ENCODE assay signal across 9 cellular contexts in genomic region chr3:36957862-36958686, GRCh38. TPM values are rescaled to one million over a fixed set of nuclear protein-coding genes. Genes with fewer than 3 reads are reported as not detected.
DNase-seq lines count a peak whose midpoint lies in the region; ATAC-seq and TF ChIP-seq lines count a peak whose summit lies in the region.
"Had no signal": no experiment of that assay in that cellular context is flagged by ENCODE, and none has a peak within 500 bp of the region (broad histone marks: within the 10 kb centered on the region; RNA-seq: fewer than 3 reads in every experiment).

No MANE protein-coding gene starts in this region.

- H3K9me3 ChIP-seq in sigmoid colon, result no peaks in the 10 kb centered on the region
- H3K9me3 ChIP-seq: pancreas had no signal

- WGBS in sigmoid colon, 2 donors, result 17 to 61% methylated on average over 3 of the region's 3 CpGs

- intact Hi-C loops in sigmoid colon (cut with DNase I), result loop anchor here (2.0 to 5.0 kb wide), 2 partner anchors 51 to 229 kb away; no protein-coding TSS in a partner anchor

- H3K9me3 Mint-ChIP-seq in HFFc6, result no peaks in the 10 kb centered on the region
- no peaks in the 10 kb centered on the region for H3K9me3 Mint-ChIP-seq in activated naive CD4-positive, alpha-beta T cell treated with anti-CD3 and anti-CD28 coated beads, Interleukin-2, amount 50 U/mL, for 72 hours

- peak; percentile 43 for DNase-seq in AG08396 (ENCODE audit: low spot score)
- peak; percentile 41 for DNase-seq in HFFc6
- DNase-seq in activated naive CD4-positive, alpha-beta T cell treated with anti-CD3 and anti-CD28 coated beads, Interleukin-2, amount 50 U/mL, for 72 hours (ENCODE audit: low spot score in 2 of 2), result no peak
- DNase-seq in left lobe of liver (ENCODE audit: low spot score), result no peak
- no peak for DNase-seq in sigmoid colon
- DNase-seq in NCI-H146 treated with DMSO at 0.1 percent for 48 hours (lab: John Stamatoyannopoulos, UW; ENCODE audit: unreplicated experiment), result no peak

- no peak for TF ChIP-seq EP300 in sigmoid colon (IDR thresholded peaks at IDR 0.05)

- no peaks in the 10 kb centered on the region for H3K36me3 ChIP-seq in sigmoid colon
- H3K36me3 ChIP-seq: pancreas had no signal

- no peak for TF ChIP-seq POLR2A in sigmoid colon (IDR thresholded peaks at IDR 0.05)

- H3K4me1 ChIP-seq in sigmoid colon, result peaks cover 0 to 11% (median 4%) of the 10 kb centered on the region in 4 donors
- H3K4me1 ChIP-seq: pancreas had no signal

- no peak overlapping the region for H3K4me3 ChIP-seq in sigmoid colon
- H3K4me3 ChIP-seq: pancreas had no signal

- no peak overlapping the region for H3K4me3 Mint-ChIP-seq in HFFc6

- no peaks in the 10 kb centered on the region for H3K27me3 ChIP-seq in sigmoid colon
- H3K27me3 ChIP-seq: pancreas had no signal

- no peaks in the 10 kb centered on the region for H3K36me3 Mint-ChIP-seq in HFFc6 (ENCODE audit: low read depth)
- no peaks in the 10 kb centered on the region for H3K36me3 Mint-ChIP-seq in activated naive CD4-positive, alpha-beta T cell treated with anti-CD3 and anti-CD28 coated beads, Interleukin-2, amount 50 U/mL, for 72 hours

- peak overlapping the region; percentile 2; the same call in 1 of the 2 replicates for H3K27ac Mint-ChIP-seq in HFFc6
- H3K27ac Mint-ChIP-seq in activated naive CD4-positive, alpha-beta T cell treated with anti-CD3 and anti-CD28 coated beads, Interleukin-2, amount 50 U/mL, for 72 hours, result peak overlapping the region in 1 of 2 donors; percentile 58

- TF ChIP-seq CTCF in HFFc6 (IDR thresholded peaks at IDR 0.05) (no peak), sigmoid colon (IDR thresholded peaks at IDR 0.05) (no peak)

- H3K4me1 Mint-ChIP-seq in HFFc6 (ENCODE audit: low read depth), result peaks cover 22% of the 10 kb centered on the region

- ATAC-seq in activated naive CD4-positive, alpha-beta T cell treated with anti-CD3 and anti-CD28 coated beads, Interleukin-2, amount 50 U/mL, for 72 hours, result peak; percentile 32 to 75
- ATAC-seq in left lobe of liver, result peak; percentile 54
- no peak for ATAC-seq in GM19023 (IDR thresholded peaks at IDR 0.05; ENCODE audit: unreplicated experiment)
- ATAC-seq in GM19035 (IDR thresholded peaks at IDR 0.05; ENCODE audit: unreplicated experiment), result no peak

- H3K27ac ChIP-seq in sigmoid colon, result no peak overlapping the region
- H3K27ac ChIP-seq: pancreas had no signal

- peaks cover 13% of the 10 kb centered on the region for H3K27me3 Mint-ChIP-seq in HFFc6 (ENCODE audit: insufficient read depth)

RNA-seq across cellular contexts. Expression of gene TRANK1, which starts 13.2 kb away (rescaled TPM):
- 1 to 10 TPM in 5 of 6 experiments, under 1 TPM in 1; 1.00 to 3.0 (median 1.4) TPM for total RNA-seq in HFFc6 (2021; fragmentation: NEBNext Ultra II Directional; extraction: Animal tissue kit (Norgen Biotek cat#: 25700))
- total RNA-seq in activated naive CD4-positive, alpha-beta T cell treated with anti-CD3 and anti-CD28 coated beads, Interleukin-2, amount 50 U/mL, for 72 hours, result 10 to 100 TPM; 16.8 to 21.5 TPM
- 27.1 TPM for total RNA-seq in left lobe of liver
- 10 to 100 TPM in 3 of 4 donors, 1 to 10 TPM in 1; 8.6 to 26.3 (median 16.9) TPM for total RNA-seq in sigmoid colon
- 10 to 100 TPM; 12.6 to 36.4 (median 26.1) TPM for polyA plus RNA-seq in sigmoid colon

RNA-seq across cellular contexts. Expression of gene EPM2AIP1, which starts 34.9 kb away (rescaled TPM):
- total RNA-seq in HFFc6 (2021; fragmentation: NEBNext Ultra II Directional; extraction: Animal tissue kit (Norgen Biotek cat#: 25700)), result 10 to 100 TPM; 12.7 to 16.3 (median 14.3) TPM
- 10 to 100 TPM; 12.0 to 16.2 TPM for total RNA-seq in activated naive CD4-positive, alpha-beta T cell treated with anti-CD3 and anti-CD28 coated beads, Interleukin-2, amount 50 U/mL, for 72 hours
- 7.4 TPM for total RNA-seq in left lobe of liver
- total RNA-seq in sigmoid colon, result 10 to 100 TPM; 11.8 to 18.9 (median 14.0) TPM
- 1 to 10 TPM; 1.2 to 6.0 (median 5.2) TPM for polyA plus RNA-seq in sigmoid colon

RNA-seq across cellular contexts. Expression of gene MLH1, which starts 35.2 kb away (rescaled TPM):
- 10 to 100 TPM; 28.7 to 38.3 (median 35.1) TPM for total RNA-seq in HFFc6 (2021; fragmentation: NEBNext Ultra II Directional; extraction: Animal tissue kit (Norgen Biotek cat#: 25700))
- 10 to 100 TPM; 67.1 to 88.3 TPM for total RNA-seq in activated naive CD4-positive, alpha-beta T cell treated with anti-CD3 and anti-CD28 coated beads, Interleukin-2, amount 50 U/mL, for 72 hours
- total RNA-seq in left lobe of liver (13.9 TPM), sigmoid colon (10 to 100 TPM; 27.2 to 60.3 (median 36.5) TPM)
- polyA plus RNA-seq in sigmoid colon, result 10 to 100 TPM in 2 of 3 donors, 1 to 10 TPM in 1; 9.0 to 20.8 (median 14.3) TPM

Comparison
In these comparisons a context has a peak if more than half of its experiments do, and no peak if none do; other contexts are left out.
1. DNase-seq: peak in AG08396 (single experiment) and HFFc6 (single experiment); none in activated naive CD4-positive, alpha-beta T cell treated with anti-CD3 and anti-CD28 coated beads, Interleukin-2, amount 50 U/mL, for 72 hours (0 of 2), left lobe of liver (single experiment), sigmoid colon (single experiment) and NCI-H146 treated with DMSO at 0.1 percent for 48 hours (single experiment).
2. ATAC-seq: peak in activated naive CD4-positive, alpha-beta T cell treated with anti-CD3 and anti-CD28 coated beads, Interleukin-2, amount 50 U/mL, for 72 hours (2 of 2) and left lobe of liver (single experiment); none in GM19023 (single experiment) and GM19035 (single experiment).